ENCODE assay signal across 19 cellular contexts in the genomic region with DNA sequence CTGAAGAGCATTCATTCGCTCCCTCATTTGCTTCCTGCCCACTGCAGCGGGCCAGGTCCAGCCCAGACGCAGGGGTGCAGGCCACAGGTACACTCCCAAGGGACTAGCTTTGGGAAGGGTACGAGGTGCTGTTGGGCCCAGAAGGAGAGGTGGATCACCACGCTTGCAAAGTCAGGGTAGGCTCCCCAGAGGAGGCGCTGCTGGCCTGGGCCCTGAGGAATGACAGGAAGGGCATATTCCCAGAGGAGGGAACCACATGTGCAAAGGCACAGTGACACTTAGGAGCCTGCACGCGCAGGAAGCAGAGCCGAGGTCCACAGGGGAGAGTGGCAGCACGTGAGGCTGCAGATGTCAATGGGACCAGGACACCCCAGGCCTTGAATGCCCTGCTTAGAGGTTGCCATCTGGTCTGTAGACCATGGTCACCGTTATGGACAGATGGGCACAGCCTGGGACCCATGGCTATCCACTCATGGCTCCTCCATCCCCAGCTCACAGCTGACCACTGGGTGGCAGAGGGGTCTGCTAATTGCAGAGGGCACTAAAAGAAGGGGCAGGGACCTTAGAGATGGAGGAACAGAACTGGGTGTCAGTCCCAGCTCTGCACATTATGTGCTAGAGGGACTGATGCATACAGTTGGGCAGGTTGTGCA. TPM values are rescaled to one million over a fixed set of nuclear protein-coding genes. Genes with fewer than 3 reads are reported as not detected.
DNase-seq lines count a peak whose midpoint lies in the region; ATAC-seq, FAIRE-seq and TF ChIP-seq lines count a peak whose summit lies in the region.
"Had no signal": no experiment of that assay in that cellular context is flagged by ENCODE, and none has a peak within 500 bp of the region (broad histone marks: within the 10 kb centered on the region; RNA-seq: fewer than 3 reads in every experiment).

No MANE protein-coding gene starts in this region.

- peak overlapping the region; percentile 72 to 93 for H4K8ac ChIP-seq in IMR-90 (ENCODE audit: low read depth in 2 of 2, low read length in 2 of 2)

- peak overlapping the region; percentile 85 for H2BK5ac ChIP-seq in IMR-90 (ENCODE audit: low read depth, low read length, poor library complexity, severe bottlenecking)

- no peak for TF ChIP-seq EP300 in A549 (IDR thresholded peaks at IDR 0.05)
- no peak for TF ChIP-seq EP300 in esophagus muscularis mucosa (IDR thresholded peaks at IDR 0.05)

- 87% methylated on average over 10 of the region's 11 CpGs for WGBS in A549 (ENCODE audit: missing lambda C conversion rate)
- 100% methylated on average over 7 of the region's 11 CpGs; no CpG with 5 or more reads in 1 of the 2 experiments for WGBS in IMR-90 (ENCODE audit: extremely low coverage in 2 of 2, insufficient read length in 1 of 2), 2 experiments
- WGBS in esophagus muscularis mucosa, result 91% methylated on average over 11 of the region's 11 CpGs

- POLR2A ChIA-PET in A549 (lab: Yijun Ruan, JAX), result no interaction called here
- POLR2A ChIA-PET in IMR-90 (lab: Charles Lee; ENCODE audit: unreplicated experiment), result no interaction called here

- dilution Hi-C loops in IMR-90 (cut with HindIII; ENCODE audit: low sequenced_read_pairs, unreplicated experiment), result no loop called here

- H3K56ac ChIP-seq in IMR-90 (ENCODE audit: extremely low read depth, insufficient read depth, low read length), result peak overlapping the region; percentile 85; the same call in 1 of the 2 replicates

- peak overlapping the region; percentile 98 for H3K4ac ChIP-seq in IMR-90 (ENCODE audit: low read depth, low read length)

- H3K4me3 ChIP-seq in A549 (no peak overlapping the region), IMR-90 (ENCODE audit: insufficient read depth, low read depth, low read length) (no peak overlapping the region), esophagus muscularis mucosa (no peak overlapping the region)
- H3K4me3 ChIP-seq: gastrocnemius medialis had no signal

- H2BK120ac ChIP-seq in IMR-90 (ENCODE audit: low read depth, low read length), result peak overlapping the region; percentile 99

- peak overlapping the region; percentile 93 to 98 (median 97) for H3K27ac Mint-ChIP-seq in nephron
- H3K27ac Mint-ChIP-seq in progenitor cell of endocrine pancreas, result no peak overlapping the region
- no peak overlapping the region for H3K27ac Mint-ChIP-seq in activated naive CD4-positive, alpha-beta T cell treated with anti-CD3 and anti-CD28 coated beads for 36 hours
- H3K27ac Mint-ChIP-seq: activated CD4-positive, alpha-beta T cell treated with anti-CD3 and anti-CD28 coated beads for 36 hours; IgD-negative memory B cell; stimulated activated naive CD8-positive, alpha-beta T cell treated with anti-CD3 and anti-CD28 coated beads, Interleukin-15, amount 100 ng/mL, for 72 hours had no signal

- no peaks in the 10 kb centered on the region for H3K27me3 ChIP-seq in IMR-90 (ENCODE audit: control insufficient read depth, insufficient read depth, low read length)
- no peaks in the 10 kb centered on the region for H3K27me3 ChIP-seq in esophagus muscularis mucosa
- H3K27me3 ChIP-seq: gastrocnemius medialis had no signal

- DNase-seq in A549 (ENCODE audit: low read depth in 1 of 2, low spot score in 1 of 2) (no peak), IMR-90 (no peak), esophagus muscularis mucosa (ENCODE audit: extremely low spot score) (no peak), progenitor cell of endocrine pancreas (ENCODE audit: low spot score, unreplicated experiment) (no peak), DMS79 (lab: John Stamatoyannopoulos, UW) (no peak), NCI-H1092 (lab: John Stamatoyannopoulos, UW) (no peak)
- no peak for DNase-seq in activated naive CD4-positive, alpha-beta T cell treated with anti-CD3 and anti-CD28 coated beads for 36 hours
- DNase-seq: activated CD4-positive, alpha-beta T cell treated with anti-CD3 and anti-CD28 coated beads for 36 hours; activated effector memory CD4-positive, alpha-beta T cell treated with Interleukin-2 at 50 U/mL for 16 hours; amniotic stem cell; Caco-2; NCI-H2081; NCI-H526; nephron progenitor cell; stimulated activated naive CD8-positive, alpha-beta T cell treated with anti-CD3 and anti-CD28 coated beads, Interleukin-15, amount 100 ng/mL, for 72 hours had no signal

- H3K4me2 ChIP-seq in A549 (peak overlapping the region; percentile 50; the same call in 2 of the 3 replicates), IMR-90 (ENCODE audit: low read depth, low read length) (no peak overlapping the region)

- no TSS peak for BruUV-seq in IMR-90 (replicated peaks; lab: Mats Ljungman, UMichigan)

- H3K9me3 Mint-ChIP-seq in nephron (no peaks in the 10 kb centered on the region), progenitor cell of endocrine pancreas (ENCODE audit: low read depth) (no peaks in the 10 kb centered on the region)
- H3K9me3 Mint-ChIP-seq in activated naive CD4-positive, alpha-beta T cell treated with anti-CD3 and anti-CD28 coated beads for 36 hours, result no peaks in the 10 kb centered on the region
- H3K9me3 Mint-ChIP-seq: IgD-negative memory B cell; nephron progenitor cell; stimulated activated naive CD8-positive, alpha-beta T cell treated with anti-CD3 and anti-CD28 coated beads, Interleukin-15, amount 100 ng/mL, for 72 hours had no signal

- H3K4me3 Mint-ChIP-seq in nephron, result no peak overlapping the region
- no peak overlapping the region for H3K4me3 Mint-ChIP-seq in progenitor cell of endocrine pancreas (ENCODE audit: low read depth)
- H3K4me3 Mint-ChIP-seq in activated naive CD4-positive, alpha-beta T cell treated with anti-CD3 and anti-CD28 coated beads for 36 hours, result no peak overlapping the region
- H3K4me3 Mint-ChIP-seq: activated CD4-positive, alpha-beta T cell treated with anti-CD3 and anti-CD28 coated beads for 36 hours; IgD-negative memory B cell; nephron progenitor cell; stimulated activated naive CD8-positive, alpha-beta T cell treated with anti-CD3 and anti-CD28 coated beads, Interleukin-15, amount 100 ng/mL, for 72 hours had no signal

- H4K20me1 ChIP-seq in IMR-90 (ENCODE audit: insufficient read depth, low read length), result peaks cover 7% of the 10 kb centered on the region

- H3K18ac ChIP-seq in IMR-90 (ENCODE audit: low read depth, low read length), result peak overlapping the region; percentile 56

- peak overlapping the region; percentile 94 for H3K23ac ChIP-seq in IMR-90 (ENCODE audit: low read depth, low read length)

- H3K14ac ChIP-seq in IMR-90 (replicated peaks; ENCODE audit: low read depth, low read length), result peak overlapping the region; percentile 84

- TF ChIP-seq POLR2A in A549 (IDR thresholded peaks at IDR 0.05; ENCODE audit: low read length) (no peak), IMR-90 (IDR thresholded peaks at IDR 0.05; ENCODE audit: low read depth, low read length) (no peak), esophagus muscularis mucosa (IDR thresholded peaks at IDR 0.05; ENCODE audit: low read depth) (no peak)

- H4K5ac ChIP-seq in IMR-90 (ENCODE audit: low read depth, low read length), result peak overlapping the region; percentile 31

- intact Hi-C loops in IMR-90 (cut with micrococcal nuclease), result loop anchor here (1.0 to 5.0 kb wide), 3 partner anchors 35 to 116 kb away; no protein-coding TSS in a partner anchor
- intact Hi-C loops in esophagus muscularis mucosa (cut with DNase I), result loop anchor here (5.0 kb wide), 1 partner anchor 40 kb away; no protein-coding TSS in a partner anchor
- intact Hi-C loops in activated naive CD4-positive, alpha-beta T cell treated with anti-CD3 and anti-CD28 coated beads for 36 hours (cut with micrococcal nuclease), result no loop called here

- H4K91ac ChIP-seq in IMR-90 (ENCODE audit: insufficient read depth, low read depth, low read length), result peak overlapping the region; percentile 92

- H3K4me1 Mint-ChIP-seq in nephron (peaks cover 51% of the 10 kb centered on the region), progenitor cell of endocrine pancreas (ENCODE audit: low read depth) (no peaks in the 10 kb centered on the region)
- H3K4me1 Mint-ChIP-seq in activated naive CD4-positive, alpha-beta T cell treated with anti-CD3 and anti-CD28 coated beads for 36 hours (ENCODE audit: low read depth), result no peaks in the 10 kb centered on the region
- H3K4me1 Mint-ChIP-seq: activated CD4-positive, alpha-beta T cell treated with anti-CD3 and anti-CD28 coated beads for 36 hours; IgD-negative memory B cell had no signal

- peak overlapping the region; percentile 74 for H2BK20ac ChIP-seq in IMR-90 (ENCODE audit: low read depth, low read length)

- H2BK15ac ChIP-seq in IMR-90 (ENCODE audit: low read depth, low read length), result peak overlapping the region; percentile 56; the same call in 2 of the 3 replicates

- H2AFZ ChIP-seq in IMR-90 (replicated peaks; ENCODE audit: low read length, poor library complexity), result peak overlapping the region; percentile 91

- no peak overlapping the region for H3K9ac ChIP-seq in IMR-90 (ENCODE audit: low read depth, low read length)

- H3K27me3 Mint-ChIP-seq in nephron (ENCODE audit: low read depth), result peaks cover 16% of the 10 kb centered on the region
- peaks cover 8% of the 10 kb centered on the region for H3K27me3 Mint-ChIP-seq in progenitor cell of endocrine pancreas
- H3K27me3 Mint-ChIP-seq in activated naive CD4-positive, alpha-beta T cell treated with anti-CD3 and anti-CD28 coated beads for 36 hours (ENCODE audit: low read depth), result peaks cover under 1% of the 10 kb centered on the region

- peaks cover 9% of the 10 kb centered on the region for H3K9me1 ChIP-seq in IMR-90 (ENCODE audit: insufficient read depth, low read length)

- peak; percentile 21 to 23; a peak in 4 of 6 replicates for ATAC-seq in A549
- ATAC-seq in IMR-90 (ENCODE audit: low read depth), result no peak
- ATAC-seq: activated CD4-positive, alpha-beta T cell treated with anti-CD3 and anti-CD28 coated beads for 36 hours; stimulated activated naive CD8-positive, alpha-beta T cell treated with anti-CD3 and anti-CD28 coated beads, Interleukin-15, amount 100 ng/mL, for 72 hours had no signal

- H3K36me3 Mint-ChIP-seq in nephron (ENCODE audit: low read depth), result no peaks in the 10 kb centered on the region
- no peaks in the 10 kb centered on the region for H3K36me3 Mint-ChIP-seq in progenitor cell of endocrine pancreas (ENCODE audit: insufficient read depth)
- H3K36me3 Mint-ChIP-seq in activated naive CD4-positive, alpha-beta T cell treated with anti-CD3 and anti-CD28 coated beads for 36 hours (ENCODE audit: low read depth), result no peaks in the 10 kb centered on the region
- H3K36me3 Mint-ChIP-seq: IgD-negative memory B cell had no signal

- FAIRE-seq in A549 (lab: Jason Lieb, UNC), result no peak

- in situ Hi-C loops in IMR-90 (cut with MboI; ENCODE audit: low sequenced_read_pairs), result no loop called here

- H3K9me3 ChIP-seq in A549 (no peaks in the 10 kb centered on the region), IMR-90 (ENCODE audit: control insufficient read depth, insufficient read depth, low read length) (no peaks in the 10 kb centered on the region), esophagus muscularis mucosa (no peaks in the 10 kb centered on the region)
- H3K9me3 ChIP-seq: Caco-2, gastrocnemius medialis had no signal

- peak overlapping the region; percentile 75 to 88 for H3K27ac ChIP-seq in A549
- peak overlapping the region; percentile 87 for H3K27ac ChIP-seq in IMR-90 (ENCODE audit: insufficient read depth, low read length)
- peak overlapping the region; percentile 72 to 81 (median 78) for H3K27ac ChIP-seq in esophagus muscularis mucosa (replicated peaks in 1 of 4)

- CTCF ChIA-PET in A549 (lab: Yijun Ruan, JAX) (interaction anchor here (0.7 to 3.6 kb wide), 5 partner anchors 10 to 125 kb away, joined by 3 to 22 read pairs (median 4); no protein-coding TSS in a partner anchor), IMR-90 (lab: Yijun Ruan, JAX) (interaction anchor here (2.6 kb wide), 1 partner anchor 11 kb away, joined by 10 read pairs; no protein-coding TSS in a partner anchor)
- CTCF ChIA-PET in activated naive CD4-positive, alpha-beta T cell treated with anti-CD3 and anti-CD28 coated beads for 36 hours (lab: Charles Lee), result no interaction called here

- TF ChIP-seq CTCF in A549 (IDR thresholded peaks at IDR 0.05), result no peak
- TF ChIP-seq CTCF in IMR-90 (conservative IDR thresholded peaks at IDR 0.05; ENCODE audit: low read depth, low read length), result no peak
- no peak for TF ChIP-seq CTCF in esophagus muscularis mucosa (IDR thresholded peaks at IDR 0.05)
- TF ChIP-seq CTCF in nephron (IDR thresholded peaks at IDR 0.05; ENCODE audit: unreplicated experiment in 3 of 3), result no peak
- TF ChIP-seq CTCF in progenitor cell of endocrine pancreas (IDR thresholded peaks at IDR 0.05; ENCODE audit: unreplicated experiment), result no peak

- TF ChIP-seq RAD21 in A549 (conservative IDR thresholded peaks at IDR 0.05 in 1 of 2, IDR thresholded peaks at IDR 0.05 in 1 of 2) (0 out of 5 replicates have a peak, but pooled peaks of 1 of the 2 experiments have one; percentile 13), IMR-90 (IDR thresholded peaks at IDR 0.05; ENCODE audit: low read length) (0 out of 2 replicates have a peak, but pooled peaks have one; percentile 17)

- peaks cover 33% of the 10 kb centered on the region for H3K4me1 ChIP-seq in A549
- H3K4me1 ChIP-seq in IMR-90 (ENCODE audit: control insufficient read depth, insufficient read depth, low read length), result peaks cover 41% of the 10 kb centered on the region
- peaks cover 62 to 99% (median 98%) of the 10 kb centered on the region in 4 donors for H3K4me1 ChIP-seq in esophagus muscularis mucosa
- H3K4me1 ChIP-seq: Caco-2 had no signal

- H2AK5ac ChIP-seq in IMR-90 (ENCODE audit: low read depth, low read length), result peak overlapping the region; percentile 94

- peak overlapping the region; percentile 98 for H2AK9ac ChIP-seq in IMR-90 (replicated peaks; ENCODE audit: low read depth, low read length, poor library complexity)

- H3K36me3 ChIP-seq in IMR-90 (ENCODE audit: control insufficient read depth, insufficient read depth, low read length) (no peaks in the 10 kb centered on the region), esophagus muscularis mucosa (peaks cover 0 to 2% (median under 1%) of the 10 kb centered on the region in 4 donors)
- H3K36me3 ChIP-seq: gastrocnemius medialis had no signal

- peaks cover 4 to 34% of the 10 kb centered on the region in 2 experiments; a peak in 3 of 4 replicates for H3K79me1 ChIP-seq in IMR-90 (ENCODE audit: low read depth in 1 of 2, low read length in 2 of 2)

RNA-seq across cellular contexts. Expression of a gene that starts 7.9 kb away (rescaled TPM):
- polyA plus RNA-seq in A549 (2011; rRNA removed) (7.4 and 9.2 TPM in 2 replicates), A549 (2017; fragmentation: RNase III; extraction: RNeasy Plus Mini Kit Qiagen cat#74134 plus additional on column Dnase treatment) (4.6 to 8.0 TPM (median 4.9 TPM) in 3 replicates), IMR-90 (2012; rRNA removed) (8.9 and 9.5 TPM in 2 replicates)
- polyA plus RNA-seq in A549 (2012; cell fraction: cytosol; rRNA removed), result 11.8 and 19.5 TPM in 2 replicates
- 18.5 and 23.8 TPM in 2 replicates for polyA plus RNA-seq in A549 (2012; cell fraction: nucleus; rRNA removed)
- 5.4 and 5.6 TPM in 2 replicates for polyA minus RNA-seq in A549 (2011; rRNA and poly(A)+ RNA removed)
- total RNA-seq in IMR-90 (2012; rRNA removed) (1.1 and 1.3 TPM in 2 replicates), esophagus muscularis mucosa (10 to 100 TPM; 56.1 to 82.2 (median 67.2) TPM), progenitor cell of endocrine pancreas (0.69 and 0.86 TPM in 2 replicates)
- 5.3 and 12.8 TPM in 2 replicates for polyA plus RNA-seq in IMR-90 (2012; cell fraction: cytosol; rRNA removed)
- 3.7 and 5.2 TPM in 2 replicates for polyA plus RNA-seq in IMR-90 (2012; cell fraction: nucleus; rRNA removed; ENCODE audit: low replicate concordance)
- not detected for total RNA-seq in activated naive CD4-positive, alpha-beta T cell treated with anti-CD3 and anti-CD28 coated beads for 36 hours
- total RNA-seq: activated CD4-positive, alpha-beta T cell treated with anti-CD3 and anti-CD28 coated beads for 36 hours had no signal
- polyA plus RNA-seq: IgD-negative memory B cell, mammary epithelial cell had no signal

Comparison
In these comparisons a context has a peak if more than half of its experiments do, and no peak if none do; other contexts are left out.
1. H3K27ac Mint-ChIP-seq: peak in nephron (3 of 3); none in progenitor cell of endocrine pancreas (single experiment) and activated naive CD4-positive, alpha-beta T cell treated with anti-CD3 and anti-CD28 coated beads for 36 hours (single experiment).
2. RNA of a gene that starts 7.9 kb away (total RNA-seq): 56.1 to 82.2 TPM in esophagus muscularis mucosa; 1.1 to 1.3 TPM in IMR-90, 0.69 to 0.86 TPM in progenitor cell of endocrine pancreas and not detected in activated naive CD4-positive, alpha-beta T cell treated with anti-CD3 and anti-CD28 coated beads for 36 hours; every median in the first group is over 10 times any median in the second.
3. Peak in every context shown above with its lines, with median percentiles within 50 percentile points of each other: H3K27ac ChIP-seq.